In genomic region chr20:8790442-8791074, GRCh38 we compare ENCODE assay signal across 8 cellular contexts.
DNase-seq lines count a peak whose midpoint lies in the region; FAIRE-seq and TF ChIP-seq lines count a peak whose summit lies in the region.

No MANE protein-coding gene starts in this region.

- peak; percentile 51 for DNase-seq in EL
- DNase-seq in NCI-H1092 (lab: John Stamatoyannopoulos, UW): peak; percentile 8
- no peak for DNase-seq in left ventricle myocardium inferior
- DNase-seq in spleen: no peak
- DNase-seq in activated gamma-delta T cell treated with Interleukin-2 at 50 U/mL for 16 hours: no peak

- H3K27me3 ChIP-seq in left ventricle myocardium inferior (ENCODE audit: low read depth): no peaks in the 10 kb centered on the region
- H3K27me3 ChIP-seq in spleen (replicated peaks in 1 of 7): no peaks in the 10 kb centered on the region

- no peaks in the 10 kb centered on the region for H3K9me3 ChIP-seq in HEK293 (ENCODE audit: control insufficient read depth, insufficient read depth, low read depth, low read length)
- no peaks in the 10 kb centered on the region for H3K9me3 ChIP-seq in left ventricle myocardium inferior (replicated peaks)
- no peaks in the 10 kb centered on the region for H3K9me3 ChIP-seq in spleen

- H3K4me1 ChIP-seq in HEK293 (ENCODE audit: control insufficient read depth, insufficient read depth, low read length): no peaks in the 10 kb centered on the region
- H3K4me1 ChIP-seq in left ventricle myocardium inferior: peaks cover 11% of the 10 kb centered on the region
- no peaks in the 10 kb centered on the region for H3K4me1 ChIP-seq in spleen

- TF ChIP-seq POLR2A in spleen (IDR thresholded peaks at IDR 0.05): no peak

- H3K36me3 ChIP-seq in HEK293 (ENCODE audit: control insufficient read depth in 2 of 2, insufficient read depth in 1 of 2, low read length in 2 of 2): peaks cover 0 to 7% of the 10 kb centered on the region in 2 experiments; a peak in 1 of 3 replicates
- no peaks in the 10 kb centered on the region for H3K36me3 ChIP-seq in left ventricle myocardium inferior
- H3K36me3 ChIP-seq in spleen: no peaks in the 10 kb centered on the region

- FAIRE-seq in A204.1 (lab: Jason Lieb, UNC): peak; percentile 91

- 53 to 67% (median 56%) methylated on average over 5 of the region's 5 CpGs for WGBS in spleen, 5 donors

- H3K4me3 ChIP-seq in HEK293 (ENCODE audit: low read depth, low read length): no peak overlapping the region
- no peak overlapping the region for H3K4me3 ChIP-seq in WI38 (ENCODE audit: low read depth, low read length)
- H3K4me3 ChIP-seq in left ventricle myocardium inferior: no peak overlapping the region
- H3K4me3 ChIP-seq in spleen: no peak overlapping the region

- CTCF ChIA-PET in HEK293 (lab: Yijun Ruan, JAX): interaction anchor here (0.6 to 4.9 kb wide), 19 partner anchors 9 to 632 kb away, joined by 3 to 37 read pairs (median 4); no protein-coding TSS in a partner anchor

- peak; percentile 31; the same call in 1 of the 2 replicates for TF ChIP-seq CTCF in HEK293 (tag by site-specific recombination; IDR thresholded peaks at IDR 0.05)
- TF ChIP-seq CTCF in WI38 (IDR thresholded peaks at IDR 0.05; ENCODE audit: low read depth, low read length): peak; percentile 99
- peak; percentile 98 for TF ChIP-seq CTCF in left ventricle myocardium inferior (IDR thresholded peaks at IDR 0.05; ENCODE audit: borderline replicate concordance)
- peak in 9 of 11 experiments; percentile 40 to 80 (median 68) for TF ChIP-seq CTCF in spleen (IDR thresholded peaks at IDR 0.05 in 8 of 11, conservative IDR thresholded peaks at IDR 0.05 in 3 of 11)

- no peak overlapping the region for H3K27ac ChIP-seq in HEK293 (ENCODE audit: extremely low read depth, low read depth, low read length)
- H3K27ac ChIP-seq in left ventricle myocardium inferior (replicated peaks): no peak overlapping the region
- no peak overlapping the region for H3K27ac ChIP-seq in spleen

- POLR2A ChIA-PET in HEK293 (lab: Yijun Ruan, JAX): no interaction called here

- intact Hi-C loops in left ventricle myocardium inferior (cut with micrococcal nuclease): loop anchor here (10.0 kb wide), 1 partner anchor 574 kb away; no protein-coding TSS in a partner anchor
- intact Hi-C loops in spleen (cut with DNase I; ENCODE audit: low total_unique reads): loop anchor here (2.0 kb wide), 1 partner anchor 568 kb away; no protein-coding TSS in a partner anchor

TF ChIP-seq in HEK293, 187 proteins besides CTCF, POLR2A, EP300 and RAD21:
- TF ChIP-seq ATF2 (tag by site-specific recombination; IDR thresholded peaks at IDR 0.05; ENCODE audit: low read depth): peak; percentile 52; the same call in 1 of the 2 replicates
- no peak for TF ChIP-seq ZNF148 (tag by site-specific recombination; IDR thresholded peaks at IDR 0.05; ENCODE audit: borderline replicate concordance)
- TF ChIP-seq ZNF792 (tag by site-specific recombination; IDR thresholded peaks at IDR 0.05): no peak
- peak; percentile 71 for TF ChIP-seq ZNF654 (tag by site-specific recombination; IDR thresholded peaks at IDR 0.05; ENCODE audit: low read depth)
- no peak for TF ChIP-seq ZBTB20 (tag by site-specific recombination; IDR thresholded peaks at IDR 0.05)

Comparison
In these comparisons a context has a peak if more than half of its experiments do, and no peak if none do; other contexts are left out.
1. DNase-seq: peak in EL (single experiment) and NCI-H1092 (single experiment); none in left ventricle myocardium inferior (single experiment), spleen (single experiment) and activated gamma-delta T cell treated with Interleukin-2 at 50 U/mL for 16 hours (single experiment).
2. CTCF ChIP-seq: peak in every context shown above with its lines; median percentile 99 in WI38; 98 in left ventricle myocardium inferior; 68 in spleen; 31 in HEK293.